Comparison of ENCODE assay signal across 1 cellular context in genomic region chr10:43249151-43249961, GRCh38.
TF ChIP-seq lines count a peak whose summit lies in the region.

No MANE protein-coding gene starts in this region.

TF ChIP-seq in HepG2, 621 proteins besides CTCF, POLR2A, EP300 and RAD21:
- TF ChIP-seq ZIK1 (CRISPR knock-in tag; IDR thresholded peaks at IDR 0.05; ENCODE audit: borderline replicate concordance, low read depth) (no peak), RORA (CRISPR knock-in tag; IDR thresholded peaks at IDR 0.05) (no peak), ZFP90 (CRISPR knock-in tag; IDR thresholded peaks at IDR 0.05; ENCODE audit: borderline replicate concordance) (no peak), YY1 (IDR thresholded peaks at IDR 0.05; ENCODE audit: insufficient read depth, insufficient replicate concordance, low read depth, low read length) (no peak), ZNF260 (CRISPR knock-in tag; IDR thresholded peaks at IDR 0.05; ENCODE audit: borderline replicate concordance, low read depth) (no peak), DZIP1 (CRISPR knock-in tag; IDR thresholded peaks at IDR 0.05) (no peak), ZFX (CRISPR knock-in tag; IDR thresholded peaks at IDR 0.05; ENCODE audit: low read depth) (no peak), TBX3 (IDR thresholded peaks at IDR 0.05; ENCODE audit: borderline replicate concordance) (no peak), ATF4 (CRISPR knock-in tag; IDR thresholded peaks at IDR 0.05) (no peak), HMGXB4 (CRISPR knock-in tag; IDR thresholded peaks at IDR 0.05; ENCODE audit: borderline replicate concordance in 1 of 2, low read depth in 1 of 2) (no peak), ZNF574 (CRISPR knock-in tag; IDR thresholded peaks at IDR 0.05) (no peak), ZNF546 (CRISPR knock-in tag; conservative IDR thresholded peaks at IDR 0.05) (no peak), ZXDC (CRISPR knock-in tag; IDR thresholded peaks at IDR 0.05) (no peak), ZNF33B (CRISPR knock-in tag; IDR thresholded peaks at IDR 0.05) (no peak)
TF ChIP-seq in HepG2: peak in this region for 0.
